25 cellular contexts compared by ENCODE assay signal in the genomic region with DNA sequence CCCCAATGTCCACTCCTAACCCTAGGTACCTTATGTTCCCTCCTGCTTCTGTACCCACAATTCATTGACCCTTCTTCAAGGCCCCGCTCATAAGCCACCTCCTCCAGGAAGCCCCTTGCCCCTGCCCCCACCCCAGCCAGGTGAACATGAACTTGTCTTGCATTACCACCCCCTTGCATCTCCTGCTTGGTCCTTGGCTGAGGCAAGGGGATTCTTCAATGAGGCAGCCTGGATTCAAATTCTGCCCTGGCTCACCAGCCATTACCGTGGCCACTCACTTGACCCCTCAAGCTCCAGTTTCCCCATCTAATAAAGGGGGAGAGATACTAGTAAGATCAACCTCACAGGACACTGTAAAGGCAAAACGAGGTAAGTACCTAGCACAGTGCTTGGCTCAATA.
"Had no signal": no experiment of that assay in that cellular context is flagged by ENCODE, and none has a peak within 500 bp of the region (broad histone marks: within the 10 kb centered on the region; RNA-seq: fewer than 3 reads in every experiment).

No MANE protein-coding gene starts in this region.

- H3K27ac Mint-ChIP-seq: dendritic cell treated with granulocyte-macrophage colony-stimulating factor and Interleukin-4, amounts not matched to agents 40 ng/mL and 50 ng/mL, for 4 days; effector memory CD8-positive, alpha-beta T cell; endodermal cell had no signal

- DNase-seq: colonic mucosa; cortex of kidney; dermis blood vessel endothelial cell; dorsolateral prefrontal cortex; effector CD4-positive, alpha-beta T cell; effector CD8-positive, alpha-beta T cell; effector memory CD4-positive, alpha-beta T cell; effector memory CD8-positive, alpha-beta T cell; endodermal cell; erythroblast; esophagus squamous epithelium; foreskin fibroblast; foreskin keratinocyte; foreskin melanocyte; gastrocnemius medialis; glutamatergic neuron; head of caudate nucleus; heart left ventricle; heart right ventricle had no signal

- H3K9me3 ChIP-seq: colonic mucosa, esophagus squamous epithelium, gastrocnemius medialis, gastroesophageal sphincter, heart left ventricle, heart right ventricle had no signal

- H3K9me3 Mint-ChIP-seq: dendritic cell treated with granulocyte-macrophage colony-stimulating factor and Interleukin-4, amounts not matched to agents 40 ng/mL and 50 ng/mL, for 4 days; effector memory CD8-positive, alpha-beta T cell; endodermal cell had no signal

- H3K4me3 Mint-ChIP-seq: dendritic cell treated with granulocyte-macrophage colony-stimulating factor and Interleukin-4, amounts not matched to agents 40 ng/mL and 50 ng/mL, for 4 days; effector memory CD8-positive, alpha-beta T cell; endodermal cell had no signal

- H3K27ac ChIP-seq: colonic mucosa, coronary artery, dorsolateral prefrontal cortex, epithelial cell of prostate, foreskin keratinocyte, gastrocnemius medialis, gastroesophageal sphincter, heart left ventricle, heart right ventricle, hepatocyte had no signal

- H3K27me3 ChIP-seq: colonic mucosa, foreskin keratinocyte, gastrocnemius medialis, hepatocyte had no signal

- H3K4me1 ChIP-seq: colonic mucosa, esophagus squamous epithelium, foreskin keratinocyte, gastrocnemius medialis had no signal

- H3K4me2 ChIP-seq: hepatocyte had no signal

- H3K36me3 ChIP-seq: colonic mucosa, esophagus squamous epithelium, gastrocnemius medialis, gastroesophageal sphincter, heart left ventricle, heart right ventricle had no signal

- ATAC-seq: effector memory CD8-positive, alpha-beta T cell; esophagus mucosa; foreskin keratinocyte; gastrocnemius medialis; gastroesophageal sphincter; heart left ventricle; heart right ventricle had no signal

- H2AFZ ChIP-seq: hepatocyte had no signal

- H3K4me3 ChIP-seq: colonic mucosa, coronary artery, dorsolateral prefrontal cortex, esophagus squamous epithelium, gastrocnemius medialis, gastroesophageal sphincter, heart left ventricle, heart right ventricle, hepatocyte had no signal
